ENCODE assay signal across 22 cellular contexts in the genomic region with DNA sequence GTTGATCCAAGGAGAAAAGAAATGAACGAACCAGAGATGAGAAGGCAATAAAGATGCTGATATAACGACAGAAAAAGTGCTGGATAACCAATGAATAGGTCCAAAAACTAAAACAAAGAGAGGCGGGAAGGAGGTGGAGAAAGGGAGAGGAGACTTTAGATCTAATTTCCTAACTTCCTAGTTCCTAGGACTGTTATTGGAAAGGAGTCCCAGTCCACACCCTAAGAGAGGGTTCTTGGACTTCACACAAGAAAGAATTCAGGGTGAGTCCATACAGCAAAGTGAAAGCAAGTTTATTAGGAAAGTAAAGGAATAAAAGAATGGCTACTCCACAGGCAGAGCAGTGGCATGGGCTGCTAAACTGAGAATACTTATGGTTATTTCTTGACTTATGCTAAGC.
"Had no signal": no experiment of that assay in that cellular context is flagged by ENCODE, and none has a peak within 500 bp of the region (broad histone marks: within the 10 kb centered on the region; RNA-seq: fewer than 3 reads in every experiment).

No MANE protein-coding gene starts in this region.

- H3K27me3 ChIP-seq: esophagus muscularis mucosa, foreskin keratinocyte, hepatocyte, right lobe of liver, spleen, testis, tibial nerve had no signal

- H3K4me1 ChIP-seq: foreskin keratinocyte, psoas muscle, right lobe of liver, testis had no signal

- H3K79me2 ChIP-seq: hepatocyte had no signal

- ATAC-seq: effector memory CD8-positive, alpha-beta T cell; foreskin keratinocyte; left lobe of liver; psoas muscle; right lobe of liver; stimulated activated naive B cell treated with anti-CD40 and anti-IgM and Interleukin-4, amounts not matched to agents 10 μg/mL and 1 μg/mL and 100 μg/mL, for 72 hours; stimulated activated naive CD8-positive, alpha-beta T cell treated with anti-CD3 and anti-CD28 coated beads, Interleukin-15, amount 100 ng/mL, for 72 hours had no signal

- H2AFZ ChIP-seq: hepatocyte had no signal

- H3K4me2 ChIP-seq: hepatocyte had no signal

- H3K4me1 Mint-ChIP-seq: naive B cell; nephron; stimulated activated naive B cell treated with anti-CD40 and anti-IgM and Interleukin-4, amounts not matched to agents 10 μg/mL and 1 μg/mL and 100 μg/mL, for 72 hours; stimulated activated naive CD8-positive, alpha-beta T cell treated with anti-CD3 and anti-CD28 coated beads, Interleukin-15, amount 100 ng/mL, for 72 hours had no signal

- H3K4me3 ChIP-seq: esophagus muscularis mucosa, hepatocyte, psoas muscle, right lobe of liver, spleen, testis, tibial nerve had no signal

- H3K36me3 ChIP-seq: esophagus muscularis mucosa, right lobe of liver, spleen, tibial nerve had no signal

- H3K27ac ChIP-seq: epithelial cell of prostate, foreskin keratinocyte, hepatocyte, psoas muscle, right lobe of liver, spleen, testis, tibial nerve had no signal

- H3K27ac Mint-ChIP-seq: dendritic cell treated with granulocyte-macrophage colony-stimulating factor and Interleukin-4, amounts not matched to agents 40 ng/mL and 50 ng/mL, for 4 days; effector memory CD8-positive, alpha-beta T cell; nephron; stimulated activated naive B cell treated with anti-CD40 and anti-IgM and Interleukin-4, amounts not matched to agents 10 μg/mL and 1 μg/mL and 100 μg/mL, for 72 hours; stimulated activated naive CD8-positive, alpha-beta T cell treated with anti-CD3 and anti-CD28 coated beads, Interleukin-15, amount 100 ng/mL, for 72 hours had no signal

- H3K9me3 ChIP-seq: esophagus muscularis mucosa, psoas muscle, right lobe of liver, testis had no signal

- DNase-seq: cerebellar nuclear complex; effector memory CD8-positive, alpha-beta T cell; foreskin keratinocyte; midbrain; naive B cell; psoas muscle; retina; right lobe of liver; spleen; stimulated activated CD4-positive, alpha-beta T cell treated with anti-CD3 and anti-CD28 coated beads, Interleukin-15, amount 100 ng/mL, for 24 hours; stimulated activated CD4-positive, alpha-beta T cell treated with anti-CD3 and anti-CD28 coated beads, Interleukin-1b, Interleukin-23, amount 100 ng/mL, for 48 hours; stimulated activated CD4-positive, alpha-beta T cell treated with anti-CD3 and anti-CD28 coated beads, Interleukin-4, amount 100 ng/mL, for 4 hours; stimulated activated naive B cell treated with anti-CD40 and anti-IgM and Interleukin-4, amounts not matched to agents 10 μg/mL and 1 μg/mL and 100 μg/mL, for 72 hours; stimulated activated naive CD8-positive, alpha-beta T cell treated with anti-CD3 and anti-CD28 coated beads, Interleukin-15, amount 100 ng/mL, for 72 hours; testis had no signal

- H3K9me3 Mint-ChIP-seq: effector memory CD8-positive, alpha-beta T cell had no signal

- H3K27me3 Mint-ChIP-seq: dendritic cell treated with granulocyte-macrophage colony-stimulating factor and Interleukin-4, amounts not matched to agents 40 ng/mL and 50 ng/mL, for 4 days; naive B cell had no signal

- H3K36me3 Mint-ChIP-seq: naive B cell; stimulated activated naive B cell treated with anti-CD40 and anti-IgM and Interleukin-4, amounts not matched to agents 10 μg/mL and 1 μg/mL and 100 μg/mL, for 72 hours had no signal

- H3K4me3 Mint-ChIP-seq: dendritic cell treated with granulocyte-macrophage colony-stimulating factor and Interleukin-4, amounts not matched to agents 40 ng/mL and 50 ng/mL, for 4 days; effector memory CD8-positive, alpha-beta T cell; naive B cell; nephron; stimulated activated naive B cell treated with anti-CD40 and anti-IgM and Interleukin-4, amounts not matched to agents 10 μg/mL and 1 μg/mL and 100 μg/mL, for 72 hours; stimulated activated naive CD8-positive, alpha-beta T cell treated with anti-CD3 and anti-CD28 coated beads, Interleukin-15, amount 100 ng/mL, for 72 hours had no signal
